ENCODE assay signal across 2 cellular contexts in the genomic region with DNA sequence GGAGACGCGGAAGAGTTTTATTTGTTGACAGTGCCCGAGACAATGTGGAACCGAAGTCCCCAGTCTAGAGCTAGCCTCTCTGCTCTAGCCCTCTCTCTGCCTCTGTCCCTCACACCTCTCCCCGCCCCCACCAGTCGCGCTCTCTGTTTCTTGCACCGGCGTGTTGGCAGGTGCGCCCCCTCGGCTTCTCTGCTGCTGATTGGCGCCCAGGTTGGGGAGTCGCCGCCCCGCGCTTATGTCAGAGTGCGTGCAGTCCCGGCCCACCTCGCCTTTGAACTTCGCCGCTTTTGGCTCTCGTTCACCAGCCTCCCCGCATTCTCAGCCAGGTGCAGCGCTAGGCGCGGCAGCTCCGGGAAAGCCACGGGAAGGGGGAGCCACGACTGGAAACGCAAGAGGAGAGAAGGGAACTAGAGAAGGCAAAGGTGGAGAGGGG.
TF ChIP-seq lines count a peak whose summit lies in the region.

A gene (plus strand): TSS at position 315 of the 433 bp plus-strand sequence. CDS start 470 bp downstream, outside the sequence.

TF ChIP-seq in WTC11, 78 proteins besides CTCF, POLR2A, EP300 and RAD21 (continued from another document and continues in another):
- TF ChIP-seq, protein P1, sequence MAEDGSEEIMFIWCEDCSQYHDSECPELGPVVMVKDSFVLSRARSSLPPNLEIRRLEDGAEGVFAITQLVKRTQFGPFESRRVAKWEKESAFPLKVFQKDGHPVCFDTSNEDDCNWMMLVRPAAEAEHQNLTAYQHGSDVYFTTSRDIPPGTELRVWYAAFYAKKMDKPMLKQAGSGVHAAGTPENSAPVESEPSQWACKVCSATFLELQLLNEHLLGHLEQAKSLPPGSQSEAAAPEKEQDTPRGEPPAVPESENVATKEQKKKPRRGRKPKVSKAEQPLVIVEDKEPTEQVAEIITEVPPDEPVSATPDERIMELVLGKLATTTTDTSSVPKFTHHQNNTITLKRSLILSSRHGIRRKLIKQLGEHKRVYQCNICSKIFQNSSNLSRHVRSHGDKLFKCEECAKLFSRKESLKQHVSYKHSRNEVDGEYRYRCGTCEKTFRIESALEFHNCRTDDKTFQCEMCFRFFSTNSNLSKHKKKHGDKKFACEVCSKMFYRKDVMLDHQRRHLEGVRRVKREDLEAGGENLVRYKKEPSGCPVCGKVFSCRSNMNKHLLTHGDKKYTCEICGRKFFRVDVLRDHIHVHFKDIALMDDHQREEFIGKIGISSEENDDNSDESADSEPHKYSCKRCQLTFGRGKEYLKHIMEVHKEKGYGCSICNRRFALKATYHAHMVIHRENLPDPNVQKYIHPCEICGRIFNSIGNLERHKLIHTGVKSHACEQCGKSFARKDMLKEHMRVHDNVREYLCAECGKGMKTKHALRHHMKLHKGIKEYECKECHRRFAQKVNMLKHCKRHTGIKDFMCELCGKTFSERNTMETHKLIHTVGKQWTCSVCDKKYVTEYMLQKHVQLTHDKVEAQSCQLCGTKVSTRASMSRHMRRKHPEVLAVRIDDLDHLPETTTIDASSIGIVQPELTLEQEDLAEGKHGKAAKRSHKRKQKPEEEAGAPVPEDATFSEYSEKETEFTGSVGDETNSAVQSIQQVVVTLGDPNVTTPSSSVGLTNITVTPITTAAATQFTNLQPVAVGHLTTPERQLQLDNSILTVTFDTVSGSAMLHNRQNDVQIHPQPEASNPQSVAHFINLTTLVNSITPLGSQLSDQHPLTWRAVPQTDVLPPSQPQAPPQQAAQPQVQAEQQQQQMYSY (CRISPR knock-in tag; IDR thresholded peaks at IDR 0.05): no peak
- no peak for TF ChIP-seq ZNF232 (CRISPR knock-in tag; IDR thresholded peaks at IDR 0.05)
- TF ChIP-seq, protein P2, sequence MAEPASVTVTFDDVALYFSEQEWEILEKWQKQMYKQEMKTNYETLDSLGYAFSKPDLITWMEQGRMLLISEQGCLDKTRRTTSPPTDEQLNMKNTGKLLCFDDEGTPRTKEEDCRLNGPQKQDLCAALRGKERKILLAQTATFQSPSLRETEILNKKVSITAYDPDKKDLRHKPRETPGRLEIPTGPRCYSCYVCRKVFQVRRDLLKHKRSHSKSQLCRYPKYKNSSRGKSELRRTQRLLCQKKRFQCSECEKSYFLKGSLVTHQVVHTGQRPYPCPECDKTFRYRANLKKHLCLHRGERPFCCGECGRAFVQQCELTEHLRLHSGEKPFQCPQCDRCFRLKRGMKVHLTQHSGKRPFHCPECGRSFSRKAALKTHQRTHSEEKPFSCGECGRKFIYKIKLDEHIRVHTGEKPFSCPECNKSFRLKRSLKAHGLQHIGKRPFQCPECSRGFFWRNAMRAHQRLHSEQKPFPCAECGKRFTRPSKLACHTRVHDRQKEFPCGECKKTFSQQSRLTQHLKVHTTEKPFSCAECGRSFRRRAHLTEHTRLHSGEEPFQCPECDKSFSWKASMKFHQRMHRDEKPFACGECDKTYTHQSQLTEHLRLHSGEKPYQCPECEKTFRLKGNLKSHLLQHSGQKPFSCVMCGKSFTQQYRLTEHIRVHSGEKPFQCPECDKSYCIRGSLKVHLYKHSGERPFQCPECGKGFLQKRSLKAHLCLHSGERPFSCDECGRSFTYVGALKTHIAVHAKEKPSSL (CRISPR knock-in tag; conservative IDR thresholded peaks at IDR 0.05): no peak
- TF ChIP-seq PRRX2 (CRISPR knock-in tag; IDR thresholded peaks at IDR 0.05): no peak
- 0 out of 2 replicates have a peak, but pooled peaks have one; percentile 38 for TF ChIP-seq TEAD1 (CRISPR knock-in tag; IDR thresholded peaks at IDR 0.05)
- TF ChIP-seq ZNF317 (CRISPR knock-in tag; IDR thresholded peaks at IDR 0.05; ENCODE audit: borderline replicate concordance, low read depth): no peak
- TF ChIP-seq, protein P3, sequence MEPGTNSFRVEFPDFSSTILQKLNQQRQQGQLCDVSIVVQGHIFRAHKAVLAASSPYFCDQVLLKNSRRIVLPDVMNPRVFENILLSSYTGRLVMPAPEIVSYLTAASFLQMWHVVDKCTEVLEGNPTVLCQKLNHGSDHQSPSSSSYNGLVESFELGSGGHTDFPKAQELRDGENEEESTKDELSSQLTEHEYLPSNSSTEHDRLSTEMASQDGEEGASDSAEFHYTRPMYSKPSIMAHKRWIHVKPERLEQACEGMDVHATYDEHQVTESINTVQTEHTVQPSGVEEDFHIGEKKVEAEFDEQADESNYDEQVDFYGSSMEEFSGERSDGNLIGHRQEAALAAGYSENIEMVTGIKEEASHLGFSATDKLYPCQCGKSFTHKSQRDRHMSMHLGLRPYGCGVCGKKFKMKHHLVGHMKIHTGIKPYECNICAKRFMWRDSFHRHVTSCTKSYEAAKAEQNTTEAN (CRISPR knock-in tag; IDR thresholded peaks at IDR 0.05): no peak
- TF ChIP-seq SP1 (CRISPR knock-in tag; conservative IDR thresholded peaks at IDR 0.05): peak; percentile 67
- no peak for TF ChIP-seq ZNF423 (CRISPR knock-in tag; IDR thresholded peaks at IDR 0.05)
- TF ChIP-seq, protein P4, sequence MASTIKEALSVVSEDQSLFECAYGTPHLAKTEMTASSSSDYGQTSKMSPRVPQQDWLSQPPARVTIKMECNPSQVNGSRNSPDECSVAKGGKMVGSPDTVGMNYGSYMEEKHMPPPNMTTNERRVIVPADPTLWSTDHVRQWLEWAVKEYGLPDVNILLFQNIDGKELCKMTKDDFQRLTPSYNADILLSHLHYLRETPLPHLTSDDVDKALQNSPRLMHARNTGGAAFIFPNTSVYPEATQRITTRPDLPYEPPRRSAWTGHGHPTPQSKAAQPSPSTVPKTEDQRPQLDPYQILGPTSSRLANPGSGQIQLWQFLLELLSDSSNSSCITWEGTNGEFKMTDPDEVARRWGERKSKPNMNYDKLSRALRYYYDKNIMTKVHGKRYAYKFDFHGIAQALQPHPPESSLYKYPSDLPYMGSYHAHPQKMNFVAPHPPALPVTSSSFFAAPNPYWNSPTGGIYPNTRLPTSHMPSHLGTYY (CRISPR knock-in tag; IDR thresholded peaks at IDR 0.05): no peak
- TF ChIP-seq JUN (CRISPR knock-in tag; IDR thresholded peaks at IDR 0.05): no peak
- no peak for TF ChIP-seq TCF7 (CRISPR knock-in tag; IDR thresholded peaks at IDR 0.05; ENCODE audit: low read depth)
- TF ChIP-seq, protein P5, sequence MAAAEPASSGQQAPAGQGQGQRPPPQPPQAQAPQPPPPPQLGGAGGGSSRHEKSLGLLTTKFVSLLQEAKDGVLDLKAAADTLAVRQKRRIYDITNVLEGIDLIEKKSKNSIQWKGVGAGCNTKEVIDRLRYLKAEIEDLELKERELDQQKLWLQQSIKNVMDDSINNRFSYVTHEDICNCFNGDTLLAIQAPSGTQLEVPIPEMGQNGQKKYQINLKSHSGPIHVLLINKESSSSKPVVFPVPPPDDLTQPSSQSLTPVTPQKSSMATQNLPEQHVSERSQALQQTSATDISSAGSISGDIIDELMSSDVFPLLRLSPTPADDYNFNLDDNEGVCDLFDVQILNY (CRISPR knock-in tag; IDR thresholded peaks at IDR 0.05): no peak; the same call in 1 of the 2 replicates
- TF ChIP-seq OVOL2 (CRISPR knock-in tag; IDR thresholded peaks at IDR 0.05; ENCODE audit: borderline replicate concordance): no peak
- no peak for TF ChIP-seq NR2C2 (CRISPR knock-in tag; IDR thresholded peaks at IDR 0.05)
- peak; percentile 48 for TF ChIP-seq NFYB (CRISPR knock-in tag; conservative IDR thresholded peaks at IDR 0.05; ENCODE audit: low read depth)
- TF ChIP-seq, protein P6, sequence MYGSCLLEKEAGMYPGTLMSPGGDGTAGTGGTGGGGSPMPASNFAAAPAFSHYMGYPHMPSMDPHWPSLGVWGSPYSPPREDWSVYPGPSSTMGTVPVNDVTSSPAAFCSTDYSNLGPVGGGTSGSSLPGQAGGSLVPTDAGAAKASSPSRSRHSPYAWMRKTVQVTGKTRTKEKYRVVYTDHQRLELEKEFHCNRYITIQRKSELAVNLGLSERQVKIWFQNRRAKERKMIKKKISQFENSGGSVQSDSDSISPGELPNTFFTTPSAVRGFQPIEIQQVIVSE (CRISPR knock-in tag; IDR thresholded peaks at IDR 0.05; ENCODE audit: borderline replicate concordance): no peak
- no peak for TF ChIP-seq ZNF138 (CRISPR knock-in tag; conservative IDR thresholded peaks at IDR 0.05)

TF ChIP-seq in HepG2, 621 proteins besides CTCF, POLR2A, EP300 and RAD21 (continued from another document and continues in another):
- TF ChIP-seq, protein P7, sequence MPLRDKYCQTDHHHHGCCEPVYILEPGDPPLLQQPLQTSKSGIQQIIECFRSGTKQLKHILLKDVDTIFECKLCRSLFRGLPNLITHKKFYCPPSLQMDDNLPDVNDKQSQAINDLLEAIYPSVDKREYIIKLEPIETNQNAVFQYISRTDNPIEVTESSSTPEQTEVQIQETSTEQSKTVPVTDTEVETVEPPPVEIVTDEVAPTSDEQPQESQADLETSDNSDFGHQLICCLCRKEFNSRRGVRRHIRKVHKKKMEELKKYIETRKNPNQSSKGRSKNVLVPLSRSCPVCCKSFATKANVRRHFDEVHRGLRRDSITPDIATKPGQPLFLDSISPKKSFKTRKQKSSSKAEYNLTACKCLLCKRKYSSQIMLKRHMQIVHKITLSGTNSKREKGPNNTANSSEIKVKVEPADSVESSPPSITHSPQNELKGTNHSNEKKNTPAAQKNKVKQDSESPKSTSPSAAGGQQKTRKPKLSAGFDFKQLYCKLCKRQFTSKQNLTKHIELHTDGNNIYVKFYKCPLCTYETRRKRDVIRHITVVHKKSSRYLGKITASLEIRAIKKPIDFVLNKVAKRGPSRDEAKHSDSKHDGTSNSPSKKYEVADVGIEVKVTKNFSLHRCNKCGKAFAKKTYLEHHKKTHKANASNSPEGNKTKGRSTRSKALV (CRISPR knock-in tag; IDR thresholded peaks at IDR 0.05): peak; percentile 43; the same call in 1 of the 2 replicates
- TF ChIP-seq, protein P8, sequence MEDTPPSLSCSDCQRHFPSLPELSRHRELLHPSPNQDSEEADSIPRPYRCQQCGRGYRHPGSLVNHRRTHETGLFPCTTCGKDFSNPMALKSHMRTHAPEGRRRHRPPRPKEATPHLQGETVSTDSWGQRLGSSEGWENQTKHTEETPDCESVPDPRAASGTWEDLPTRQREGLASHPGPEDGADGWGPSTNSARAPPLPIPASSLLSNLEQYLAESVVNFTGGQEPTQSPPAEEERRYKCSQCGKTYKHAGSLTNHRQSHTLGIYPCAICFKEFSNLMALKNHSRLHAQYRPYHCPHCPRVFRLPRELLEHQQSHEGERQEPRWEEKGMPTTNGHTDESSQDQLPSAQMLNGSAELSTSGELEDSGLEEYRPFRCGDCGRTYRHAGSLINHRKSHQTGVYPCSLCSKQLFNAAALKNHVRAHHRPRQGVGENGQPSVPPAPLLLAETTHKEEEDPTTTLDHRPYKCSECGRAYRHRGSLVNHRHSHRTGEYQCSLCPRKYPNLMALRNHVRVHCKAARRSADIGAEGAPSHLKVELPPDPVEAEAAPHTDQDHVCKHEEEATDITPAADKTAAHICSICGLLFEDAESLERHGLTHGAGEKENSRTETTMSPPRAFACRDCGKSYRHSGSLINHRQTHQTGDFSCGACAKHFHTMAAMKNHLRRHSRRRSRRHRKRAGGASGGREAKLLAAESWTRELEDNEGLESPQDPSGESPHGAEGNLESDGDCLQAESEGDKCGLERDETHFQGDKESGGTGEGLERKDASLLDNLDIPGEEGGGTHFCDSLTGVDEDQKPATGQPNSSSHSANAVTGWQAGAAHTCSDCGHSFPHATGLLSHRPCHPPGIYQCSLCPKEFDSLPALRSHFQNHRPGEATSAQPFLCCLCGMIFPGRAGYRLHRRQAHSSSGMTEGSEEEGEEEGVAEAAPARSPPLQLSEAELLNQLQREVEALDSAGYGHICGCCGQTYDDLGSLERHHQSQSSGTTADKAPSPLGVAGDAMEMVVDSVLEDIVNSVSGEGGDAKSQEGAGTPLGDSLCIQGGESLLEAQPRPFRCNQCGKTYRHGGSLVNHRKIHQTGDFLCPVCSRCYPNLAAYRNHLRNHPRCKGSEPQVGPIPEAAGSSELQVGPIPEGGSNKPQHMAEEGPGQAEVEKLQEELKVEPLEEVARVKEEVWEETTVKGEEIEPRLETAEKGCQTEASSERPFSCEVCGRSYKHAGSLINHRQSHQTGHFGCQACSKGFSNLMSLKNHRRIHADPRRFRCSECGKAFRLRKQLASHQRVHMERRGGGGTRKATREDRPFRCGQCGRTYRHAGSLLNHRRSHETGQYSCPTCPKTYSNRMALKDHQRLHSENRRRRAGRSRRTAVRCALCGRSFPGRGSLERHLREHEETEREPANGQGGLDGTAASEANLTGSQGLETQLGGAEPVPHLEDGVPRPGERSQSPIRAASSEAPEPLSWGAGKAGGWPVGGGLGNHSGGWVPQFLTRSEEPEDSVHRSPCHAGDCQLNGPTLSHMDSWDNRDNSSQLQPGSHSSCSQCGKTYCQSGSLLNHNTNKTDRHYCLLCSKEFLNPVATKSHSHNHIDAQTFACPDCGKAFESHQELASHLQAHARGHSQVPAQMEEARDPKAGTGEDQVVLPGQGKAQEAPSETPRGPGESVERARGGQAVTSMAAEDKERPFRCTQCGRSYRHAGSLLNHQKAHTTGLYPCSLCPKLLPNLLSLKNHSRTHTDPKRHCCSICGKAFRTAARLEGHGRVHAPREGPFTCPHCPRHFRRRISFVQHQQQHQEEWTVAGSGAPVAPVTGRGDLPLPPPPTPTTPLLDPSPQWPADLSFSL (CRISPR knock-in tag; IDR thresholded peaks at IDR 0.05): no peak
- no peak for TF ChIP-seq HOXD1 (CRISPR knock-in tag; IDR thresholded peaks at IDR 0.05)
- no peak for TF ChIP-seq SP1 (IDR thresholded peaks at IDR 0.05)
- no peak for TF ChIP-seq SP1 (CRISPR knock-in tag; IDR thresholded peaks at IDR 0.05)
- TF ChIP-seq MZF1 (CRISPR knock-in tag; IDR thresholded peaks at IDR 0.05; ENCODE audit: borderline replicate concordance): no peak
- no peak for TF ChIP-seq ZNF850 (CRISPR knock-in tag; conservative IDR thresholded peaks at IDR 0.05)
- no peak for TF ChIP-seq ZNF468 (CRISPR knock-in tag; IDR thresholded peaks at IDR 0.05)
- TF ChIP-seq, protein P9, sequence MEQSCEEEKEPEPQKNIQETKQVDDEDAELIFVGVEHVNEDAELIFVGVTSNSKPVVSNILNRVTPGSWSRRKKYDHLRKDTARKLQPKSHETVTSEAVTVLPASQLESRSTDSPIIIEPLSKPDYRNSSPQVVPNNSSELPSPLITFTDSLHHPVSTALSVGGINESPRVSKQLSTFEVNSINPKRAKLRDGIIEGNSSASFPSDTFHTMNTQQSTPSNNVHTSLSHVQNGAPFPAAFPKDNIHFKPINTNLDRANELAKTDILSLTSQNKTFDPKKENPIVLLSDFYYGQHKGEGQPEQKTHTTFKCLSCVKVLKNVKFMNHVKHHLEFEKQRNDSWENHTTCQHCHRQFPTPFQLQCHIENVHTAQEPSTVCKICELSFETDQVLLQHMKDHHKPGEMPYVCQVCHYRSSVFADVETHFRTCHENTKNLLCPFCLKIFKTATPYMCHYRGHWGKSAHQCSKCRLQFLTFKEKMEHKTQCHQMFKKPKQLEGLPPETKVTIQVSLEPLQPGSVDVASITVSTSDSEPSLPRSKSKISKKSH (CRISPR knock-in tag; IDR thresholded peaks at IDR 0.05; ENCODE audit: borderline replicate concordance): no peak
- TF ChIP-seq ZNF326 (CRISPR knock-in tag; IDR thresholded peaks at IDR 0.05; ENCODE audit: borderline replicate concordance): no peak
